28 cellular contexts compared by ENCODE assay signal in the genomic region with DNA sequence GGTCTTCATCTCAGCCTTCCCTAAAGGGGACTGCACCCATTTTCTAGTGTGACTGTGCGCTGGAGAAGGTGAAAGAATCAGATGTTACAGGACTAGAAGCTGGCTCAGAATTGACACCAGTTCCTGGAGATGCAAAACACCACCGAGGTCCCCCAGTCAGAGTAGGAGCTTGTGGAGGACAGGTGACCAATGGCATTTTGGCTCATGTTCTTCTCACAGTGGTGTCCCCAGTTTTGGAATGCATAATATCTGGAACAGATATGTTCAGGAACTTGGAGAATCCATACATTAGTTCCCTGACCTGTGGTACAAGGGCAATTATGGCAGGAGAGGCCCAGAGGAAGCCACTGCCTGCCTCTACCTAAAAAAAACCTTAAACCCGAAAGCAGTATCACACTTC.
"Had no signal": no experiment of that assay in that cellular context is flagged by ENCODE, and none has a peak within 500 bp of the region (broad histone marks: within the 10 kb centered on the region; RNA-seq: fewer than 3 reads in every experiment).

No MANE protein-coding gene starts in this region.

- DNase-seq: heart left ventricle; hypothalamus; immature natural killer cell; left ventricle myocardium inferior; mesendoderm; midbrain; mucosa of descending colon; naive thymus-derived CD8-positive, alpha-beta T cell; occipital lobe; ovary; right lobe of liver; stimulated activated CD4-positive, alpha-beta T cell treated with anti-CD3 and anti-CD28 coated beads, Interleukin-4, amount 100 ng/mL, for 24 hours; stimulated activated naive CD4-positive, alpha-beta T cell; tibial artery; trophoblast cell; upper lobe of right lung; uterus had no signal

- H2AFZ ChIP-seq: neural progenitor cell had no signal

- H3K4me3 Mint-ChIP-seq: immature natural killer cell; naive thymus-derived CD8-positive, alpha-beta T cell; nephron; neural progenitor cell; stimulated activated effector memory CD8-positive, alpha-beta T cell treated with anti-CD3 and anti-CD28 coated beads, Interleukin-12 subunit alpha, Interleukin-12 subunit beta, amount 100 ng/mL, for 72 hours; stimulated activated naive CD8-positive, alpha-beta T cell treated with anti-CD3 and anti-CD28 coated beads, Interleukin-15, Interleukin-2, amounts not matched to agents 100 ng/mL and 50 ng/mL, for 24 hours had no signal

- H3K27ac ChIP-seq: heart left ventricle, left ventricle myocardium inferior, neural progenitor cell, neutrophil, ovary, right atrium auricular region, right lobe of liver, skin epidermis, suprapubic skin, thoracic aorta, tibial artery, upper lobe of right lung, uterus had no signal

- ATAC-seq: heart left ventricle; mucosa of descending colon; naive thymus-derived CD8-positive, alpha-beta T cell; right lobe of liver; upper lobe of right lung had no signal

- H3K27me3 Mint-ChIP-seq: progenitor cell of endocrine pancreas; stimulated activated naive CD8-positive, alpha-beta T cell treated with anti-CD3 and anti-CD28 coated beads, Interleukin-15, Interleukin-2, amounts not matched to agents 100 ng/mL and 50 ng/mL, for 24 hours had no signal

- H3K9me3 ChIP-seq: heart left ventricle, left ventricle myocardium inferior, mucosa of descending colon, neutrophil, ovary, right atrium auricular region, right lobe of liver, suprapubic skin, thoracic aorta, tibial artery, upper lobe of right lung, uterus had no signal

- H3K27ac Mint-ChIP-seq: naive thymus-derived CD8-positive, alpha-beta T cell; nephron; neural progenitor cell; progenitor cell of endocrine pancreas; stimulated activated effector memory CD8-positive, alpha-beta T cell treated with anti-CD3 and anti-CD28 coated beads, Interleukin-12 subunit alpha, Interleukin-12 subunit beta, amount 100 ng/mL, for 72 hours; stimulated activated naive CD8-positive, alpha-beta T cell treated with anti-CD3 and anti-CD28 coated beads, Interleukin-15, Interleukin-2, amounts not matched to agents 100 ng/mL and 50 ng/mL, for 24 hours had no signal

- H3K4me1 Mint-ChIP-seq: nephron; stimulated activated effector memory CD8-positive, alpha-beta T cell treated with anti-CD3 and anti-CD28 coated beads, Interleukin-12 subunit alpha, Interleukin-12 subunit beta, amount 100 ng/mL, for 72 hours had no signal

- H3K9me3 Mint-ChIP-seq: immature natural killer cell; naive thymus-derived CD8-positive, alpha-beta T cell; nephron; neural progenitor cell; stimulated activated effector memory CD8-positive, alpha-beta T cell treated with anti-CD3 and anti-CD28 coated beads, Interleukin-12 subunit alpha, Interleukin-12 subunit beta, amount 100 ng/mL, for 72 hours; stimulated activated naive CD8-positive, alpha-beta T cell treated with anti-CD3 and anti-CD28 coated beads, Interleukin-15, Interleukin-2, amounts not matched to agents 100 ng/mL and 50 ng/mL, for 24 hours had no signal

- H3K9ac ChIP-seq: neural progenitor cell had no signal

- H3K4me2 ChIP-seq: neural progenitor cell had no signal

- H3K4me3 ChIP-seq: heart left ventricle, left ventricle myocardium inferior, lung, mucosa of descending colon, neural progenitor cell, ovary, right atrium auricular region, right lobe of liver, skin epidermis, suprapubic skin, thoracic aorta, tibial artery, upper lobe of right lung, uterus had no signal

- H3K27me3 ChIP-seq: heart left ventricle, neural progenitor cell, neutrophil, ovary, right atrium auricular region, right lobe of liver, suprapubic skin, tibial artery, upper lobe of right lung, uterus had no signal

- H3K36me3 ChIP-seq: heart left ventricle, left ventricle myocardium inferior, neural progenitor cell, neutrophil, ovary, right atrium auricular region, right lobe of liver, suprapubic skin, thoracic aorta, tibial artery, upper lobe of right lung, uterus had no signal

- H3K4me1 ChIP-seq: left ventricle myocardium inferior, neural progenitor cell, right atrium auricular region, right lobe of liver, tibial artery, upper lobe of right lung, uterus had no signal

- H3K36me3 Mint-ChIP-seq: neural progenitor cell; stimulated activated effector memory CD8-positive, alpha-beta T cell treated with anti-CD3 and anti-CD28 coated beads, Interleukin-12 subunit alpha, Interleukin-12 subunit beta, amount 100 ng/mL, for 72 hours had no signal
